Comparison of ENCODE assay signal across 19 cellular contexts in genomic region chr7:151715661-151716338, GRCh38.
A peak's percentile ranks its signal among the peaks of the same experiment; 100 is the strongest.
DNase-seq lines count a peak whose midpoint lies in the region; ATAC-seq and TF ChIP-seq lines count a peak whose summit lies in the region.
"Had no signal": no experiment of that assay in that cellular context is flagged by ENCODE, and none has a peak within 500 bp of the region (broad histone marks: within the 10 kb centered on the region; RNA-seq: fewer than 3 reads in every experiment).

No MANE protein-coding gene starts in this region.

- H3K9me3 Mint-ChIP-seq in activated T-cell treated with anti-CD3 and anti-CD28 coated beads, Interleukin-2, amount 50 U/mL, for 72 hours = no peaks in the 10 kb centered on the region

- H3K27ac ChIP-seq in BLaER1 treated with 17β-estradiol and CSF1 and Interleukin-3, amounts not matched to agents 10 nM and 100 nM = no peak overlapping the region
- peak overlapping the region; percentile 9 to 88 (median 74) for H3K27ac ChIP-seq in heart right ventricle
- H3K27ac ChIP-seq in mucosa of rectum (ENCODE audit: low read depth in 2 of 2, low read length in 2 of 2) = peak overlapping the region; percentile 28 to 54
- H3K27ac ChIP-seq: brain microvascular endothelial cell, skin epidermis, tibial artery had no signal

- no peak overlapping the region for H3K27ac Mint-ChIP-seq in activated T-cell treated with anti-CD3 and anti-CD28 coated beads, Interleukin-2, amount 50 U/mL, for 72 hours
- H3K27ac Mint-ChIP-seq: progenitor cell of endocrine pancreas had no signal

- WGBS in heart right ventricle, 2 donors = 64 to 71% methylated on average over 14 of the region's 14 CpGs

- H3K4me3 ChIP-seq in BLaER1 treated with 17β-estradiol and CSF1 and Interleukin-3, amounts not matched to agents 10 nM and 100 nM = no peak overlapping the region
- H3K4me3 ChIP-seq in heart right ventricle (no peak overlapping the region), mucosa of rectum (ENCODE audit: low read length in 2 of 2) (no peak overlapping the region)
- H3K4me3 ChIP-seq: skin epidermis, tibial artery had no signal

- ATAC-seq in GM19452 (IDR thresholded peaks at IDR 0.05; ENCODE audit: unreplicated experiment) (peak; percentile 68), heart right ventricle (peak in 3 of 8 donors; percentile 17 to 50 (median 23)), HG03159 (IDR thresholded peaks at IDR 0.05; ENCODE audit: unreplicated experiment) (no peak), HG03354 (IDR thresholded peaks at IDR 0.05; ENCODE audit: poor library complexity, severe bottlenecking, unreplicated experiment) (no peak)
- ATAC-seq in activated T-cell treated with anti-CD3 and anti-CD28 coated beads, Interleukin-2, amount 50 U/mL, for 72 hours (replicated peaks in 1 of 2) = no peak
- ATAC-seq: stimulated activated naive CD8-positive, alpha-beta T cell treated with anti-CD3 and anti-CD28 coated beads, Interleukin-15, Interleukin-2, amounts not matched to agents 100 U/mL and 50 U/mL, for 24 hours had no signal

- no peak for DNase-seq in heart right ventricle
- DNase-seq in SKM-1 (lab: John Stamatoyannopoulos, UW; ENCODE audit: unreplicated experiment) = no peak
- no peak for DNase-seq in activated T-cell treated with anti-CD3 and anti-CD28 coated beads, Interleukin-2, amount 50 U/mL, for 72 hours
- DNase-seq: activated CD4-positive, alpha-beta T cell treated with anti-CD3 and anti-CD28 coated beads for 48 hours; brain microvascular endothelial cell; dermis blood vessel endothelial cell; IMR-90; NCI-H1436 treated with DMSO at 0.1 percent for 48 hours; NCI-H774; stimulated activated CD4-positive, alpha-beta T cell treated with anti-CD3 and anti-CD28 coated beads, Interleukin-2, amount 100 ng/mL, for 48 hours; stimulated activated naive CD8-positive, alpha-beta T cell treated with anti-CD3 and anti-CD28 coated beads, Interleukin-15, Interleukin-2, amounts not matched to agents 100 U/mL and 50 U/mL, for 24 hours; tibial artery had no signal

- H3K36me3 Mint-ChIP-seq in activated T-cell treated with anti-CD3 and anti-CD28 coated beads, Interleukin-2, amount 50 U/mL, for 72 hours (ENCODE audit: insufficient read depth in 2 of 2) = no peaks in the 10 kb centered on the region

- H3K4me1 ChIP-seq in BLaER1 treated with 17β-estradiol and CSF1 and Interleukin-3, amounts not matched to agents 10 nM and 100 nM = peaks cover 30 to 80% (median 53%) of the 10 kb centered on the region in 10 experiments
- H3K4me1 ChIP-seq in heart right ventricle (peaks cover 11 to 65% (median 32%) of the 10 kb centered on the region in 9 donors), mucosa of rectum (ENCODE audit: control insufficient read depth in 2 of 2, insufficient read depth in 2 of 2, low read length in 2 of 2) (peaks cover 0 to 36% of the 10 kb centered on the region in 2 donors)

- no peak overlapping the region for H3K4me3 Mint-ChIP-seq in activated T-cell treated with anti-CD3 and anti-CD28 coated beads, Interleukin-2, amount 50 U/mL, for 72 hours

- H4K20me1 ChIP-seq in BLaER1 treated with 17β-estradiol and CSF1 and Interleukin-3, amounts not matched to agents 10 nM and 100 nM = no peaks in the 10 kb centered on the region; a peak in 3 of 22 replicates

- H3K27me3 Mint-ChIP-seq in activated T-cell treated with anti-CD3 and anti-CD28 coated beads, Interleukin-2, amount 50 U/mL, for 72 hours (ENCODE audit: low read depth) = no peaks in the 10 kb centered on the region

- peak overlapping the region; percentile 3 to 61 (median 41); a peak in 19 of 22 replicates for H3K4me2 ChIP-seq in BLaER1 treated with 17β-estradiol and CSF1 and Interleukin-3, amounts not matched to agents 10 nM and 100 nM

- H3K9ac ChIP-seq in BLaER1 treated with 17β-estradiol and CSF1 and Interleukin-3, amounts not matched to agents 10 nM and 100 nM = peak overlapping the region in 2 of 11 experiments; percentile 18 to 22; a peak in 2 of 22 replicates
- peak overlapping the region in 1 of 2 donors; percentile 29 for H3K9ac ChIP-seq in mucosa of rectum (ENCODE audit: low read depth in 1 of 2, low read length in 2 of 2)

- H3K27me3 ChIP-seq in BLaER1 treated with 17β-estradiol and CSF1 and Interleukin-3, amounts not matched to agents 10 nM and 100 nM = no peaks in the 10 kb centered on the region
- H3K27me3 ChIP-seq in heart right ventricle = no peaks in the 10 kb centered on the region
- no peaks in the 10 kb centered on the region for H3K27me3 ChIP-seq in mucosa of rectum (ENCODE audit: control insufficient read depth in 2 of 2, insufficient read depth in 2 of 2, low read length in 2 of 2)
- H3K27me3 ChIP-seq: brain microvascular endothelial cell, tibial artery had no signal

- no peak for TF ChIP-seq CTCF in heart right ventricle (IDR thresholded peaks at IDR 0.05)

- H3K36me3 ChIP-seq in BLaER1 treated with 17β-estradiol and CSF1 and Interleukin-3, amounts not matched to agents 10 nM and 100 nM = no peaks in the 10 kb centered on the region
- no peaks in the 10 kb centered on the region for H3K36me3 ChIP-seq in heart right ventricle
- no peaks in the 10 kb centered on the region for H3K36me3 ChIP-seq in mucosa of rectum (ENCODE audit: control insufficient read depth in 2 of 2, insufficient read depth in 2 of 2, low read length in 2 of 2)
- H3K36me3 ChIP-seq: brain microvascular endothelial cell, tibial artery had no signal

- H3K9me3 ChIP-seq in BLaER1 treated with 17β-estradiol and CSF1 and Interleukin-3, amounts not matched to agents 10 nM and 100 nM (replicated peaks in 1 of 11) = no peaks in the 10 kb centered on the region
- no peaks in the 10 kb centered on the region for H3K9me3 ChIP-seq in heart right ventricle
- H3K9me3 ChIP-seq in mucosa of rectum (ENCODE audit: control insufficient read depth in 2 of 2, low read length in 2 of 2) = no peaks in the 10 kb centered on the region
- H3K9me3 ChIP-seq: tibial artery had no signal

- peaks cover 11% of the 10 kb centered on the region for H3K4me1 Mint-ChIP-seq in activated T-cell treated with anti-CD3 and anti-CD28 coated beads, Interleukin-2, amount 50 U/mL, for 72 hours (ENCODE audit: low read depth)

- intact Hi-C loops in heart right ventricle (cut with DNase I) = no loop called here

Comparison
In these comparisons a context has a peak if more than half of its experiments do, and no peak if none do; other contexts are left out.
1. H3K27ac ChIP-seq: peak in heart right ventricle (10 of 10) and mucosa of rectum (2 of 2); none in BLaER1 treated with 17β-estradiol and CSF1 and Interleukin-3, amounts not matched to agents 10 nM and 100 nM (0 of 11).